ENCODE assay signal across 28 cellular contexts in genomic region chr4:135365065-135365464, GRCh38.
DNase-seq lines count a peak whose midpoint lies in the region; ATAC-seq and TF ChIP-seq lines count a peak whose summit lies in the region.
"Had no signal": no experiment of that assay in that cellular context is flagged by ENCODE, and none has a peak within 500 bp of the region (broad histone marks: within the 10 kb centered on the region; RNA-seq: fewer than 3 reads in every experiment).

No MANE protein-coding gene starts in this region.

- TF ChIP-seq CTCF in foreskin keratinocyte (conservative IDR thresholded peaks at IDR 0.05) = no peak

- H3K27ac ChIP-seq in foreskin keratinocyte = no peak overlapping the region
- H3K27ac ChIP-seq: adrenal gland, breast epithelium, epithelial cell of prostate, heart right ventricle, sigmoid colon, SK-N-MC, testis had no signal

- DNase-seq in HS-5 (ENCODE audit: low read depth) (peak; percentile 44), adipocyte (ENCODE audit: low read depth) (peak; percentile 63), foreskin keratinocyte (peak; percentile 21 to 52), NCI-H2196 (lab: John Stamatoyannopoulos, UW; ENCODE audit: unreplicated experiment) (no peak), head of caudate nucleus (no peak), NCI-H1092 (lab: John Stamatoyannopoulos, UW) (no peak)
- no peak for DNase-seq in activated T-cell treated with anti-CD3 and anti-CD28 coated beads, Interleukin-2, amount 50 U/mL, for 1 hour
- DNase-seq: activated CD4-positive, alpha-beta T cell treated with anti-CD3 and anti-CD28 coated beads for 4 hours; activated naive CD4-positive, alpha-beta T cell; activated T-cell treated with anti-CD3 and anti-CD28 coated beads, Interleukin-2, amount 50 U/mL, for 4 hours; adrenal gland; CD8-positive, alpha-beta memory T cell; effector CD8-positive, alpha-beta T cell; heart right ventricle; left cardiac atrium; mammary epithelial cell; MM.1S; NCI-H1417; NCI-H2029 treated with DMSO at 0.1 percent for 48 hours; NCI-H774; sigmoid colon; stimulated activated CD4-positive, alpha-beta T cell treated with anti-CD3 and anti-CD28 coated beads, Interleukin-15, amount 100 ng/mL, for 24 hours; stimulated activated naive CD8-positive, alpha-beta T cell treated with anti-CD3 and anti-CD28 coated beads, Interleukin-15, Interleukin-2, amounts not matched to agents 100 U/mL and 50 U/mL, for 24 hours; testis had no signal

- ATAC-seq in foreskin keratinocyte = no peak
- ATAC-seq: activated T-cell treated with anti-CD3 and anti-CD28 coated beads, Interleukin-2, amount 50 U/mL, for 4 hours; heart right ventricle; K562; left cardiac atrium; stimulated activated naive CD8-positive, alpha-beta T cell treated with anti-CD3 and anti-CD28 coated beads, Interleukin-15, Interleukin-2, amounts not matched to agents 100 U/mL and 50 U/mL, for 24 hours had no signal

- H3K4me1 ChIP-seq in adipocyte (ENCODE audit: control insufficient read depth, insufficient read depth, low read length) (peaks cover 16% of the 10 kb centered on the region), foreskin keratinocyte (no peaks in the 10 kb centered on the region)
- H3K4me1 ChIP-seq: adrenal gland, breast epithelium, heart right ventricle, testis had no signal

- H3K27me3 ChIP-seq in adipocyte (replicated peaks; ENCODE audit: control insufficient read depth, insufficient read depth, low read length) = no peaks in the 10 kb centered on the region
- no peaks in the 10 kb centered on the region for H3K27me3 ChIP-seq in foreskin keratinocyte
- H3K27me3 ChIP-seq: adrenal gland, breast epithelium, heart right ventricle, sigmoid colon, testis had no signal

- no peaks in the 10 kb centered on the region for H3K9me3 ChIP-seq in adipocyte (ENCODE audit: control insufficient read depth, low read length)
- H3K9me3 ChIP-seq: adrenal gland, breast epithelium, sigmoid colon, testis had no signal

- H3K4me3 ChIP-seq in adipocyte (ENCODE audit: low read length) = no peak overlapping the region
- H3K4me3 ChIP-seq: adrenal gland, breast epithelium, heart right ventricle, K562, sigmoid colon, SK-N-MC, testis had no signal

- H3K9ac ChIP-seq in adipocyte (ENCODE audit: low read length) = peak overlapping the region; percentile 39

- intact Hi-C loops in head of caudate nucleus (cut with DNase I) = no loop called here

- no peaks in the 10 kb centered on the region for H3K36me3 ChIP-seq in adipocyte (ENCODE audit: control insufficient read depth, insufficient read depth, low read length, severe bottlenecking)
- H3K36me3 ChIP-seq: adrenal gland, breast epithelium, heart right ventricle, sigmoid colon had no signal

Comparison
In these comparisons a context has a peak if more than half of its experiments do, and no peak if none do; other contexts are left out.
1. DNase-seq: peak in HS-5 (single experiment), adipocyte (single experiment) and foreskin keratinocyte (2 of 2); none in activated T-cell treated with anti-CD3 and anti-CD28 coated beads, Interleukin-2, amount 50 U/mL, for 1 hour (single experiment), NCI-H2196 (single experiment), head of caudate nucleus (0 of 42) and NCI-H1092 (single experiment).